Comparison of ENCODE assay signal across 18 cellular contexts in genomic region chr5:171968512-171968911, GRCh38. TPM values are rescaled to one million over a fixed set of nuclear protein-coding genes. Genes with fewer than 3 reads are reported as not detected.
DNase-seq lines count a peak whose midpoint lies in the region; ATAC-seq and TF ChIP-seq lines count a peak whose summit lies in the region.
"Had no signal": no experiment of that assay in that cellular context is flagged by ENCODE, and none has a peak within 500 bp of the region (broad histone marks: within the 10 kb centered on the region; RNA-seq: fewer than 3 reads in every experiment).

No MANE protein-coding gene starts in this region.

- no peak for DNase-seq in activated naive CD8-positive, alpha-beta T cell treated with anti-CD3 and anti-CD28 coated beads, Interleukin-2, amount 50 U/mL, for 24 hours
- DNase-seq in Kasumi-1 (lab: John Stamatoyannopoulos, UW) = peak; percentile 80
- DNase-seq in activated T-helper 1 cell treated with anti-CD3 and anti-CD28 coated beads, Interleukin-12 subunit alpha, Interleukin-12 subunit beta, Interleukin-2, Interleukin-4 antibody, amounts not matched to agents 30 ng/mL and 10 ng/mL and 1 ng/mL, durations not matched to agents 14 hours and 24 hours and 36 hours (ENCODE audit: low spot score) = no peak
- no peak for DNase-seq in upper lobe of right lung
- no peak for DNase-seq in activated gamma-delta T cell treated with Interleukin-2 at 50 U/mL for 16 hours
- DNase-seq: CD8-positive, alpha-beta memory T cell; effector CD4-positive, alpha-beta T cell; hippocampal formation; left cardiac atrium; NCI-H1930; NCI-H524 treated with DMSO at 0.1 percent for 48 hours; RPMI8226; stimulated activated naive CD4-positive, alpha-beta T cell; T-cell had no signal

- no peaks in the 10 kb centered on the region for H3K27me3 ChIP-seq in upper lobe of right lung

- no peak for TF ChIP-seq CTCF in upper lobe of right lung (IDR thresholded peaks at IDR 0.05)

- ATAC-seq in activated naive CD8-positive, alpha-beta T cell treated with anti-CD3 and anti-CD28 coated beads, Interleukin-2, amount 50 U/mL, for 24 hours = no peak
- ATAC-seq in upper lobe of right lung = peak; percentile 43
- ATAC-seq in HG03139 (IDR thresholded peaks at IDR 0.05; ENCODE audit: unreplicated experiment) = no peak
- no peak for ATAC-seq in GM18867 (IDR thresholded peaks at IDR 0.05; ENCODE audit: unreplicated experiment)
- ATAC-seq: activated CD4-positive, CD25-positive, alpha-beta regulatory T cell treated with anti-CD3 and anti-CD28 coated beads, Interleukin-2, amount 50 U/mL, for 24 hours; left cardiac atrium; T-cell had no signal

- H3K9me3 ChIP-seq in upper lobe of right lung = no peaks in the 10 kb centered on the region

- no peaks in the 10 kb centered on the region for H3K27me3 Mint-ChIP-seq in activated naive CD8-positive, alpha-beta T cell
- H3K27me3 Mint-ChIP-seq in activated naive CD8-positive, alpha-beta T cell treated with anti-CD3 and anti-CD28 coated beads, Interleukin-2, amount 50 U/mL, for 24 hours = no peaks in the 10 kb centered on the region
- no peaks in the 10 kb centered on the region for H3K27me3 Mint-ChIP-seq in activated T-helper 1 cell treated with anti-CD3 and anti-CD28 coated beads, Interleukin-12 subunit alpha, Interleukin-12 subunit beta, Interleukin-2, Interleukin-4 antibody, amounts not matched to agents 30 ng/mL and 10 ng/mL and 1 ng/mL, durations not matched to agents 14 hours and 24 hours and 36 hours (ENCODE audit: insufficient read depth)
- H3K27me3 Mint-ChIP-seq: CD8-positive, alpha-beta memory T cell; T-cell had no signal

- H3K4me3 Mint-ChIP-seq in activated naive CD8-positive, alpha-beta T cell = no peak overlapping the region
- no peak overlapping the region for H3K4me3 Mint-ChIP-seq in activated naive CD8-positive, alpha-beta T cell treated with anti-CD3 and anti-CD28 coated beads, Interleukin-2, amount 50 U/mL, for 24 hours
- no peak overlapping the region for H3K4me3 Mint-ChIP-seq in activated T-helper 1 cell treated with anti-CD3 and anti-CD28 coated beads, Interleukin-12 subunit alpha, Interleukin-12 subunit beta, Interleukin-2, Interleukin-4 antibody, amounts not matched to agents 30 ng/mL and 10 ng/mL and 1 ng/mL, durations not matched to agents 14 hours and 24 hours and 36 hours
- H3K4me3 Mint-ChIP-seq: CD8-positive, alpha-beta memory T cell; T-cell had no signal

- intact Hi-C loops in activated T-helper 1 cell treated with anti-CD3 and anti-CD28 coated beads, Interleukin-12 subunit alpha, Interleukin-12 subunit beta, Interleukin-2, Interleukin-4 antibody, amounts not matched to agents 30 ng/mL and 10 ng/mL and 1 ng/mL, durations not matched to agents 14 hours and 24 hours and 36 hours (cut with micrococcal nuclease) = no loop called here
- intact Hi-C loops in upper lobe of right lung (cut with DNase I) = no loop called here

- H3K4me1 ChIP-seq in upper lobe of right lung = peaks cover 12% of the 10 kb centered on the region

- H3K9me3 Mint-ChIP-seq in activated naive CD8-positive, alpha-beta T cell (ENCODE audit: low read depth) = peaks cover 10% of the 10 kb centered on the region
- H3K9me3 Mint-ChIP-seq in activated naive CD8-positive, alpha-beta T cell treated with anti-CD3 and anti-CD28 coated beads, Interleukin-2, amount 50 U/mL, for 24 hours = peaks cover 15% of the 10 kb centered on the region
- no peaks in the 10 kb centered on the region for H3K9me3 Mint-ChIP-seq in activated T-helper 1 cell treated with anti-CD3 and anti-CD28 coated beads, Interleukin-12 subunit alpha, Interleukin-12 subunit beta, Interleukin-2, Interleukin-4 antibody, amounts not matched to agents 30 ng/mL and 10 ng/mL and 1 ng/mL, durations not matched to agents 14 hours and 24 hours and 36 hours

- no peaks in the 10 kb centered on the region for H3K36me3 ChIP-seq in upper lobe of right lung

- peaks cover 74% of the 10 kb centered on the region for H3K4me1 Mint-ChIP-seq in activated naive CD8-positive, alpha-beta T cell (ENCODE audit: low read depth)
- H3K4me1 Mint-ChIP-seq in activated naive CD8-positive, alpha-beta T cell treated with anti-CD3 and anti-CD28 coated beads, Interleukin-2, amount 50 U/mL, for 24 hours = peaks cover 73% of the 10 kb centered on the region
- peaks cover 54% of the 10 kb centered on the region for H3K4me1 Mint-ChIP-seq in activated T-helper 1 cell treated with anti-CD3 and anti-CD28 coated beads, Interleukin-12 subunit alpha, Interleukin-12 subunit beta, Interleukin-2, Interleukin-4 antibody, amounts not matched to agents 30 ng/mL and 10 ng/mL and 1 ng/mL, durations not matched to agents 14 hours and 24 hours and 36 hours (ENCODE audit: low read depth)

- peak overlapping the region; percentile 64 for H3K27ac Mint-ChIP-seq in activated naive CD8-positive, alpha-beta T cell
- no peak overlapping the region for H3K27ac Mint-ChIP-seq in activated naive CD8-positive, alpha-beta T cell treated with anti-CD3 and anti-CD28 coated beads, Interleukin-2, amount 50 U/mL, for 24 hours
- H3K27ac Mint-ChIP-seq in activated T-helper 1 cell treated with anti-CD3 and anti-CD28 coated beads, Interleukin-12 subunit alpha, Interleukin-12 subunit beta, Interleukin-2, Interleukin-4 antibody, amounts not matched to agents 30 ng/mL and 10 ng/mL and 1 ng/mL, durations not matched to agents 14 hours and 24 hours and 36 hours = peak overlapping the region; percentile 34
- H3K27ac Mint-ChIP-seq: T-cell had no signal

- H3K27ac ChIP-seq in upper lobe of right lung = no peak overlapping the region

- H3K36me3 Mint-ChIP-seq in activated naive CD8-positive, alpha-beta T cell = peaks cover 26% of the 10 kb centered on the region
- H3K36me3 Mint-ChIP-seq in activated naive CD8-positive, alpha-beta T cell treated with anti-CD3 and anti-CD28 coated beads, Interleukin-2, amount 50 U/mL, for 24 hours (ENCODE audit: low read depth) = peaks cover 56% of the 10 kb centered on the region
- H3K36me3 Mint-ChIP-seq in activated T-helper 1 cell treated with anti-CD3 and anti-CD28 coated beads, Interleukin-12 subunit alpha, Interleukin-12 subunit beta, Interleukin-2, Interleukin-4 antibody, amounts not matched to agents 30 ng/mL and 10 ng/mL and 1 ng/mL, durations not matched to agents 14 hours and 24 hours and 36 hours (ENCODE audit: low read depth) = peaks cover 27% of the 10 kb centered on the region

- no peak overlapping the region for H3K4me3 ChIP-seq in upper lobe of right lung

RNA-seq across cellular contexts. Expression of gene FBXW11, which starts 37.9 kb away (rescaled TPM):
- total RNA-seq in activated T-helper 1 cell treated with anti-CD3 and anti-CD28 coated beads, Interleukin-12 subunit alpha, Interleukin-12 subunit beta, Interleukin-2, Interleukin-4 antibody, amounts not matched to agents 30 ng/mL and 10 ng/mL and 1 ng/mL, durations not matched to agents 14 hours and 24 hours and 36 hours = 55.6 and 57.9 TPM in 2 replicates
- total RNA-seq in upper lobe of right lung = 61.8 TPM

Comparison
In these comparisons a context has a peak if more than half of its experiments do, and no peak if none do; other contexts are left out.
1. DNase-seq: peak in Kasumi-1 (2 of 2); none in activated naive CD8-positive, alpha-beta T cell treated with anti-CD3 and anti-CD28 coated beads, Interleukin-2, amount 50 U/mL, for 24 hours (single experiment), activated T-helper 1 cell treated with anti-CD3 and anti-CD28 coated beads, Interleukin-12 subunit alpha, Interleukin-12 subunit beta, Interleukin-2, Interleukin-4 antibody, amounts not matched to agents 30 ng/mL and 10 ng/mL and 1 ng/mL, durations not matched to agents 14 hours and 24 hours and 36 hours (single experiment), upper lobe of right lung (single experiment) and activated gamma-delta T cell treated with Interleukin-2 at 50 U/mL for 16 hours (single experiment).